In genomic region chr2:108315408-108316193, GRCh38 we compare ENCODE assay signal across 18 cellular contexts. TPM values are rescaled to one million over a fixed set of nuclear protein-coding genes. Genes with fewer than 3 reads are reported as not detected.
DNase-seq lines count a peak whose midpoint lies in the region; TF ChIP-seq lines count a peak whose summit lies in the region.
"Had no signal": no experiment of that assay in that cellular context is flagged by ENCODE, and none has a peak within 500 bp of the region (broad histone marks: within the 10 kb centered on the region; RNA-seq: fewer than 3 reads in every experiment).

No MANE protein-coding gene starts in this region.

- H3K4me3 ChIP-seq in NT2/D1 (ENCODE audit: insufficient read length, low read depth), result no peak overlapping the region
- H3K4me3 ChIP-seq in Peyer's patch, result no peak overlapping the region

- TF ChIP-seq POLR2A in Peyer's patch (IDR thresholded peaks at IDR 0.05), result no peak

- no peak overlapping the region for H3K9ac ChIP-seq in NT2/D1 (ENCODE audit: insufficient read length, low read depth)
- H3K9ac ChIP-seq: KMS-11 had no signal

- H3K4me1 Mint-ChIP-seq in progenitor cell of endocrine pancreas (ENCODE audit: low read depth), result peaks cover 50% of the 10 kb centered on the region
- H3K4me1 Mint-ChIP-seq: activated naive CD8-positive, alpha-beta T cell treated with anti-CD3 and anti-CD28 coated beads for 36 hours; CD8-positive, alpha-beta memory T cell had no signal

- H3K27me3 ChIP-seq in NT2/D1 (ENCODE audit: insufficient read depth, insufficient read length) (no peaks in the 10 kb centered on the region), Peyer's patch (no peaks in the 10 kb centered on the region)

- peaks cover 7% of the 10 kb centered on the region for H3K4me1 ChIP-seq in NT2/D1 (ENCODE audit: insufficient read depth, insufficient read length)
- H3K4me1 ChIP-seq in Peyer's patch, result peaks cover 0 to 21% (median 0%) of the 10 kb centered on the region in 4 donors

- peak overlapping the region in 2 of 4 donors; percentile 4 to 13 for H3K27ac ChIP-seq in Peyer's patch
- H3K27ac ChIP-seq: KMS-11 had no signal

- peak; percentile 50 for DNase-seq in ELF-1 (ENCODE audit: low read depth, low spot score)
- DNase-seq in NT2/D1 (ENCODE audit: low read depth, low spot score), result peak; percentile 20
- DNase-seq in glomerular visceral epithelial cell (ENCODE audit: extremely low spot score), result peak; percentile 88
- DNase-seq in progenitor cell of endocrine pancreas (ENCODE audit: low spot score, unreplicated experiment), result peak; percentile 15
- DNase-seq in Peyer's patch, result no peak
- DNase-seq in NCI-H187 treated with DMSO at 0.1 percent for 48 hours (lab: John Stamatoyannopoulos, UW), result no peak
- DNase-seq in T-helper 9 cell, result no peak
- no peak for DNase-seq in activated naive CD4-positive, alpha-beta T cell (lab: John Stamatoyannopoulos, UW)
- DNase-seq: activated naive CD8-positive, alpha-beta T cell treated with anti-CD3 and anti-CD28 coated beads for 36 hours; CD8-positive, alpha-beta memory T cell; foreskin melanocyte; H7; left cardiac atrium; NCI-H2171 treated with DMSO at 0.1 percent for 48 hours had no signal

- peak overlapping the region; percentile 99 for H3K27ac Mint-ChIP-seq in progenitor cell of endocrine pancreas
- H3K27ac Mint-ChIP-seq: activated naive CD8-positive, alpha-beta T cell treated with anti-CD3 and anti-CD28 coated beads for 36 hours; CD8-positive, alpha-beta memory T cell; dendritic cell treated with granulocyte-macrophage colony-stimulating factor and Interleukin-4, amounts not matched to agents 40 ng/mL and 50 ng/mL, for 4 days had no signal

- peak overlapping the region; percentile 69 for H3K4me3 Mint-ChIP-seq in progenitor cell of endocrine pancreas (ENCODE audit: low read depth)
- H3K4me3 Mint-ChIP-seq: activated naive CD8-positive, alpha-beta T cell treated with anti-CD3 and anti-CD28 coated beads for 36 hours; CD8-positive, alpha-beta memory T cell; dendritic cell treated with granulocyte-macrophage colony-stimulating factor and Interleukin-4, amounts not matched to agents 40 ng/mL and 50 ng/mL, for 4 days had no signal

- TF ChIP-seq CTCF in progenitor cell of endocrine pancreas (IDR thresholded peaks at IDR 0.05; ENCODE audit: unreplicated experiment) (no peak), Peyer's patch (IDR thresholded peaks at IDR 0.05) (no peak)

- peaks cover 23% of the 10 kb centered on the region for H3K36me3 Mint-ChIP-seq in progenitor cell of endocrine pancreas (ENCODE audit: insufficient read depth)
- H3K36me3 Mint-ChIP-seq: activated naive CD8-positive, alpha-beta T cell treated with anti-CD3 and anti-CD28 coated beads for 36 hours; CD8-positive, alpha-beta memory T cell had no signal

- H3K36me3 ChIP-seq in NT2/D1 (ENCODE audit: insufficient read depth, insufficient read length, low read length), result no peaks in the 10 kb centered on the region
- H3K36me3 ChIP-seq in Peyer's patch, result no peaks in the 10 kb centered on the region

- H3K9me3 ChIP-seq in NT2/D1 (ENCODE audit: insufficient read depth, low read length) (peaks cover 20% of the 10 kb centered on the region; the same call in 1 of the 2 replicates), Peyer's patch (no peaks in the 10 kb centered on the region)

- no peaks in the 10 kb centered on the region for H3K27me3 Mint-ChIP-seq in progenitor cell of endocrine pancreas
- H3K27me3 Mint-ChIP-seq: activated naive CD8-positive, alpha-beta T cell treated with anti-CD3 and anti-CD28 coated beads for 36 hours; dendritic cell treated with granulocyte-macrophage colony-stimulating factor and Interleukin-4, amounts not matched to agents 40 ng/mL and 50 ng/mL, for 4 days had no signal

- H3K9me3 Mint-ChIP-seq in progenitor cell of endocrine pancreas (ENCODE audit: low read depth), result peaks cover 9% of the 10 kb centered on the region
- H3K9me3 Mint-ChIP-seq: activated naive CD8-positive, alpha-beta T cell treated with anti-CD3 and anti-CD28 coated beads for 36 hours had no signal

RNA-seq across cellular contexts. Expression of gene SULT1C2, which starts 26.9 kb away (rescaled TPM):
- total RNA-seq in progenitor cell of endocrine pancreas (15.4 and 16.3 TPM in 2 replicates), Peyer's patch (10 to 100 TPM in 2 of 4 donors, 1 to 10 TPM in 2; 1.3 to 55.3 (median 19.3) TPM)
- total RNA-seq: activated CD8-positive, alpha-beta memory T cell treated with anti-CD3 and anti-CD28 coated beads for 36 hours; activated naive CD8-positive, alpha-beta T cell treated with anti-CD3 and anti-CD28 coated beads for 36 hours; CD8-positive, alpha-beta memory T cell; pulmonary artery endothelial cell had no signal

Comparison
In these comparisons a context has a peak if more than half of its experiments do, and no peak if none do; other contexts are left out.
1. DNase-seq: peak in ELF-1 (single experiment), NT2/D1 (single experiment), glomerular visceral epithelial cell (single experiment) and progenitor cell of endocrine pancreas (single experiment); none in Peyer's patch (0 of 3), NCI-H187 treated with DMSO at 0.1 percent for 48 hours (single experiment), T-helper 9 cell (single experiment) and activated naive CD4-positive, alpha-beta T cell (0 of 4).